Comparison of ENCODE assay signal across 23 cellular contexts in the genomic region with DNA sequence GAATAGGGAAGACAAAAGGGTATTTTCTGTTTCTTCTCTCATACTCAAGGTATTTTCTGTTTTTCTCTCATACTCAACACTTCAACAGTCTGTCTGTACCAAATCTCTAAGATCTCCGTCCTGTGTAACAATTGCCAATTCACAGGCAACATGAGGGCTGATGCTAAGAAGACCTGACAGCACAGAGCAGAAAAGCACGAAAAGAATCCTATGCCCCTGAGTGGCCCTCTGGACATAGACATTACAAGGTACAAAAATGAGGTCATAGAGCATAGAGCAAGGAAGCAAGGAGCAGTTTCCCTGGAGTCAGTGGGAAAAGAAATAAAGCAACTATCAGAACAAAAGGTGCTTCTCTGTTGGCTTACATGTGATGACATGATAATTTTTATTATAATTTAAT.
"Had no signal": no experiment of that assay in that cellular context is flagged by ENCODE, and none has a peak within 500 bp of the region (broad histone marks: within the 10 kb centered on the region; RNA-seq: fewer than 3 reads in every experiment).

No MANE protein-coding gene starts in this region.

- DNase-seq: Kasumi-1, MM.1S, NCI-H1048, NCI-H1105, NCI-H1417, NCI-H1436 treated with DMSO at 0.1 percent for 48 hours, NCI-H1694, NCI-H187 treated with DMSO at 0.1 percent for 48 hours, NCI-H2029 treated with DMSO at 0.1 percent for 48 hours, NCI-H2171 treated with DMSO at 0.1 percent for 48 hours, NCI-H345, NCI-H446 treated with DMSO at 0.1 percent for 48 hours, NCI-H510A treated with DMSO at 0.1 percent for 48 hours, NCI-H526 treated with DMSO at 0.1 percent for 48 hours, NCI-H748 treated with DMSO at 0.1 percent for 48 hours, Right ventricle myocardium superior, RPMI8226, SIG-M5 had no signal

- ATAC-seq: K562 had no signal

- H3K4me3 Mint-ChIP-seq: IgD-negative memory B cell had no signal

- H3K27ac Mint-ChIP-seq: IgD-negative memory B cell had no signal

- H3K36me3 ChIP-seq: SJSA1 had no signal

- H3K36me3 Mint-ChIP-seq: IgD-negative memory B cell had no signal

- H3K4me1 Mint-ChIP-seq: IgD-negative memory B cell had no signal

- H3K9me3 ChIP-seq: SJSA1 had no signal

- H3K27ac ChIP-seq: HL-60, KMS-11, SJSA1 had no signal

- H3K4me2 ChIP-seq: KMS-11 had no signal

- H3K4me1 ChIP-seq: SJSA1 had no signal

- H3K27me3 Mint-ChIP-seq: IgD-negative memory B cell had no signal

- H3K9ac ChIP-seq: KMS-11 had no signal

- H3K27me3 ChIP-seq: SJSA1 had no signal

- H3K4me3 ChIP-seq: K562, SJSA1 had no signal
